Comparison of ENCODE assay signal across 1 cellular context in genomic region chr7:17339952-17340351, GRCh38.
TF ChIP-seq lines count a peak whose summit lies in the region.

No MANE protein-coding gene starts in this region.

TF ChIP-seq in WTC11, 78 proteins besides CTCF, POLR2A, EP300 and RAD21 (continued from another document):
- no peak for TF ChIP-seq IRF1 (CRISPR knock-in tag; IDR thresholded peaks at IDR 0.05)
- TF ChIP-seq USF2 (CRISPR knock-in tag; IDR thresholded peaks at IDR 0.05), result no peak
- TF ChIP-seq E2F5 (CRISPR knock-in tag; IDR thresholded peaks at IDR 0.05), result no peak
TF ChIP-seq in WTC11: peak in this region for 0.
